In the genomic region with DNA sequence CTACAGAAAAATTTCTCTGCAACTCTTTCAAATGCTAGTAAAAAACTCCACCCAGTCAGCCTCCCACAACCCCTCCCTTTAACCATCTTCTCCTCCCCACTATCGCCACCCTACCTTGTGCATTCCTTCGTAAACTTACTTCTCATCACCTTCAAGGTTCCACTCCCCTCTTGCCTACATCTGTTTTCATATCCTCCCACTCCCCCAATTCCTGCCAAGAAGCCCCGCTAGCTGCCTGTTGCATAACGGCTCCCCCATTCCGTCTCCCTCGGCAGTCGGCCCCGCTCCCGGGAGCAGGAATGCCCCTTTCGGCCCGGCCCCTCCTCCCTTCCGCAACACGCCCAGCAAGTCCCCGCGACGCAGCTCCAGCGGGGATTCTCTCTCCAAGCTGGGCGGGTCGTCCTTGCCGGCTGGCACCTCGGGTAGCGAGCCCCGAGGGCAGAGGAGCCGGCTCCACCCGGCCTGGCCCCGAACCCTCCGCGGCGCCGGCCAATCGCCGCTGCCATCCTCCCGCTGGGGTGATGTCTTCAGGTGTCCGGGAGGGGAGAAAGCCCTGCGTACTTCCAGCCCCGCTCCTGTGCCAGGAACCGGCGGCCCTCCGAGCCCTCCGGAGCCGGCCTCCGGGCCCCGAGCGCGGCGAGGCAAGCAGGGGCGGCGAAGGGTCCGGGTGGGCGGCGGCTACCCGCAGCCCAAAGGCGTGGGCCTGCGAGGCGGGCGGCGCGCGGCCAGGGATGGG, we compare ENCODE assay signal across 8 cellular contexts. TPM values are rescaled to one million over a fixed set of nuclear protein-coding genes. Genes with fewer than 3 reads are reported as not detected.
A peak's percentile ranks its signal among the peaks of the same experiment; 100 is the strongest.
DNase-seq lines count a peak whose midpoint lies in the region; ATAC-seq and TF ChIP-seq lines count a peak whose summit lies in the region.

No MANE protein-coding gene starts in this region.

- peaks cover 9 to 38% of the 10 kb centered on the region in 2 donors for H3K4me1 ChIP-seq in left lung

- no peak for TF ChIP-seq CTCF in left lung (IDR thresholded peaks at IDR 0.05)

- H3K27me3 Mint-ChIP-seq in activated CD4-positive, alpha-beta T cell treated with anti-CD3 and anti-CD28 coated beads, Interleukin-2, amount 10 ng/mL, durations not matched to agents 24 days and 14 days, result peaks cover 13% of the 10 kb centered on the region

- no peaks in the 10 kb centered on the region for H3K36me3 Mint-ChIP-seq in activated CD4-positive, alpha-beta T cell treated with anti-CD3 and anti-CD28 coated beads, Interleukin-2, amount 10 ng/mL, durations not matched to agents 24 days and 14 days (ENCODE audit: low read depth)

- peak overlapping the region; percentile 74 to 81 for H3K27ac ChIP-seq in left lung

- H3K4me3 ChIP-seq in left lung, result peak overlapping the region; percentile 64 to 78

- H3K4me3 Mint-ChIP-seq in activated CD4-positive, alpha-beta T cell treated with anti-CD3 and anti-CD28 coated beads, Interleukin-2, amount 10 ng/mL, durations not matched to agents 24 days and 14 days, result peak overlapping the region; percentile 98

- peaks cover 0 to 27% of the 10 kb centered on the region in 2 donors for H3K27me3 ChIP-seq in left lung

- no peaks in the 10 kb centered on the region for H3K36me3 ChIP-seq in left lung

- intact Hi-C loops in activated CD4-positive, alpha-beta T cell treated with anti-CD3 and anti-CD28 coated beads, Interleukin-2, amount 10 ng/mL, durations not matched to agents 24 days and 14 days (cut with micrococcal nuclease), result loop anchor here (2.0 to 10.0 kb wide), 5 partner anchors 86 to 372 kb away; a partner anchor contains a TSS
- intact Hi-C loops in left lung (cut with DNase I), result no loop called here

- DNase-seq in SKM-1 (lab: John Stamatoyannopoulos, UW; ENCODE audit: unreplicated experiment), result peak; percentile 15
- DNase-seq in SKM-1 treated with dmso at 0.1 percent for 144 hours (lab: John Stamatoyannopoulos, UW; ENCODE audit: unreplicated experiment), result no peak
- peak; percentile 60 for DNase-seq in NCI-H2171 treated with DMSO at 0.1 percent for 48 hours (lab: John Stamatoyannopoulos, UW)
- peak; percentile 88 for DNase-seq in activated CD4-positive, alpha-beta T cell treated with anti-CD3 and anti-CD28 coated beads, Interleukin-2, amount 10 ng/mL, durations not matched to agents 24 days and 14 days
- DNase-seq in dedifferentiated amniotic fluid mesenchymal stem cell (ENCODE audit: extremely low spot score), result peak; percentile 49
- peak; percentile 74 to 91 for DNase-seq in left lung
- peak; percentile 54 for DNase-seq in stimulated activated CD4-positive, alpha-beta T cell treated with anti-CD3 and anti-CD28 coated beads, Interleukin-4, amount 100 ng/mL, for 1 hour

- H3K27ac Mint-ChIP-seq in activated CD4-positive, alpha-beta T cell treated with anti-CD3 and anti-CD28 coated beads, Interleukin-2, amount 10 ng/mL, durations not matched to agents 24 days and 14 days, result peak overlapping the region; percentile 91

- H3K4me1 Mint-ChIP-seq in activated CD4-positive, alpha-beta T cell treated with anti-CD3 and anti-CD28 coated beads, Interleukin-2, amount 10 ng/mL, durations not matched to agents 24 days and 14 days, result peaks cover 13% of the 10 kb centered on the region

- H3K9me3 Mint-ChIP-seq in activated CD4-positive, alpha-beta T cell treated with anti-CD3 and anti-CD28 coated beads, Interleukin-2, amount 10 ng/mL, durations not matched to agents 24 days and 14 days, result no peaks in the 10 kb centered on the region

- no peaks in the 10 kb centered on the region for H3K9me3 ChIP-seq in left lung

- ATAC-seq in HG02938 (IDR thresholded peaks at IDR 0.05; ENCODE audit: unreplicated experiment) (peak; percentile 32), left lung (peak; percentile 70)

RNA-seq across cellular contexts. Expression of a gene that starts 1.5 kb away (rescaled TPM):
- total RNA-seq in activated CD4-positive, alpha-beta T cell treated with anti-CD3 and anti-CD28 coated beads, Interleukin-2, amount 10 ng/mL, durations not matched to agents 24 days and 14 days, result 14.8 and 18.2 TPM in 2 replicates
- 1 to 10 TPM; 6.1 to 6.7 TPM for total RNA-seq in left lung
